ENCODE assay signal across 16 cellular contexts in the genomic region with DNA sequence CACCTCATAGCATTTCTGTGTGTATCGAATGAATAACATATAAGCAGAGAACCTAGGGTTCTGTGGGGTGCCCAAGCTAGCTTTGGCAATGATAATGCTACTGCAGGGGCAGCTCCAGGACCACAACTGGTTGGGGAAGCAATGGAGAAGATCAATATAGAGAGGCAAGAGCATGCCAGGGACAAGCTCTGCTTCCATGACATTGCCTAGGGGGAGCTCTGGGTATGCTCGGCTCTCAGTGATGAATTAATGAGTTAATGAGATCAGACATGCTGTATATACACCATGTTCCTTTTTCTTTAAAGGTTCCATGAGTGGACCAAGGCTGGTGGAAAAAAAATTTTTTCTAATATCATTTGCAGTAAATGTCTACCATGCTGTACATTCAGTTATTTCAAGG.
"Had no signal": no experiment of that assay in that cellular context is flagged by ENCODE, and none has a peak within 500 bp of the region (broad histone marks: within the 10 kb centered on the region; RNA-seq: fewer than 3 reads in every experiment).

No MANE protein-coding gene starts in this region.

- H3K4me1 ChIP-seq: tibial nerve, vagina had no signal

- H3K27me3 ChIP-seq: tibial nerve, vagina had no signal

- DNase-seq: activated CD4-positive, alpha-beta memory T cell treated with anti-CD3 and anti-CD28 coated beads for 36 hours; activated CD4-positive, alpha-beta T cell treated with anti-CD3 and anti-CD28 coated beads for 1 hour; activated naive CD4-positive, alpha-beta T cell treated with anti-CD3 and anti-CD28 coated beads, Interleukin-2, amount 10 ng/mL, durations not matched to agents 7 days and 5 days; activated T-cell treated with anti-CD3 and anti-CD28 coated beads, Interleukin-2, amount 50 U/mL, for 24 hours; dermis blood vessel endothelial cell; hippocampal formation; nephron progenitor cell; right cardiac atrium; small intestine; stimulated activated CD4-positive, alpha-beta T cell treated with anti-CD3 and anti-CD28 coated beads, Interleukin-4, amount 100 ng/mL, for 24 hours; stimulated activated naive CD4-positive, alpha-beta T cell; substantia nigra; T1000 had no signal

- H3K4me3 ChIP-seq: tibial nerve, vagina had no signal

- H3K36me3 ChIP-seq: tibial nerve, vagina had no signal

- H3K27ac ChIP-seq: tibial nerve, vagina had no signal

- ATAC-seq: esophagus mucosa, right cardiac atrium had no signal

- H3K9me3 ChIP-seq: tibial nerve, vagina had no signal
